1 cellular context compared by ENCODE assay signal in the genomic region with DNA sequence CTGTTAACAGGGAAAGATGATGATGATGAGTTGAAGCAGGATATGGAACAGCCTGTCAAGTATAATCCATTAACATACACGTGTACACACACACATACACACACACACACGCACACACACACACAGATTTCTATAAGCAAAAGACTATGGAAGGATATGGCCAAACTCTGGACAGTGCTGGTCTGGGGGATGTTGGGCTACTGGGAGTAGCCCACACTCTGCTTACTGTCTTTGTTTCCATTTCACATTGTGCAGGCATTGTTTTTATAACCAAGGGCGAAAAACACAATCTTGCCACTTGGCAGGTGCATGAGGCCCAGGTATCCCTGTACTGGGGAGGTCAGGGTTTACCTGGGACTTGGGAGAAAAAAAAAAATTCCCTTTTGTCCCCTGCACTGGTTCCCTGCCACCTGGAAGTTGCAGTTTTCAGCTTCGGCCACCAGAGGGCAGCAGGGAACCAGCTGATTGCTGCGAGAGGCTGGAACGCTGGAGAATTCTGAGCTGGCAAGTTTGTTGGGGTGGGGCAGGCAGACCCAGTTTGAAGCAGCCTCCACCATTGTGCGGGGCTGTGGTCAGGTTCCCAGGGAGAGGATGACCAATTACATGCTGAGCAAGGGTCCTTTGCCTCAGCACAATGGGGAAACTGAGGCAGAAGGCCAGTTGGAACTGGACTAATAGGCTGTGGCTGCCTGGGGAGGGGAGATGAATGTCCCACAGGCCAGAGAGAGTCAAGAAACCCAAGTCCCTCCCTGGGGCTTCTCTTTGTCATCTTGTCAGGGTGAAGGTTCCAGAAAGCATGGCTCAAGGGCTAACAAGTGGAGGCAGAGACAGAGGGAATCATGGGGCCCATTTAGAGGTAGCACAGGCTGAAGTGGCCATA.
TF ChIP-seq lines count a peak whose summit lies in the region.

No MANE protein-coding gene starts in this region.

TF ChIP-seq in K562, 482 proteins besides CTCF, POLR2A, EP300 and RAD21 (continued from another document):
- TF ChIP-seq, protein P1, sequence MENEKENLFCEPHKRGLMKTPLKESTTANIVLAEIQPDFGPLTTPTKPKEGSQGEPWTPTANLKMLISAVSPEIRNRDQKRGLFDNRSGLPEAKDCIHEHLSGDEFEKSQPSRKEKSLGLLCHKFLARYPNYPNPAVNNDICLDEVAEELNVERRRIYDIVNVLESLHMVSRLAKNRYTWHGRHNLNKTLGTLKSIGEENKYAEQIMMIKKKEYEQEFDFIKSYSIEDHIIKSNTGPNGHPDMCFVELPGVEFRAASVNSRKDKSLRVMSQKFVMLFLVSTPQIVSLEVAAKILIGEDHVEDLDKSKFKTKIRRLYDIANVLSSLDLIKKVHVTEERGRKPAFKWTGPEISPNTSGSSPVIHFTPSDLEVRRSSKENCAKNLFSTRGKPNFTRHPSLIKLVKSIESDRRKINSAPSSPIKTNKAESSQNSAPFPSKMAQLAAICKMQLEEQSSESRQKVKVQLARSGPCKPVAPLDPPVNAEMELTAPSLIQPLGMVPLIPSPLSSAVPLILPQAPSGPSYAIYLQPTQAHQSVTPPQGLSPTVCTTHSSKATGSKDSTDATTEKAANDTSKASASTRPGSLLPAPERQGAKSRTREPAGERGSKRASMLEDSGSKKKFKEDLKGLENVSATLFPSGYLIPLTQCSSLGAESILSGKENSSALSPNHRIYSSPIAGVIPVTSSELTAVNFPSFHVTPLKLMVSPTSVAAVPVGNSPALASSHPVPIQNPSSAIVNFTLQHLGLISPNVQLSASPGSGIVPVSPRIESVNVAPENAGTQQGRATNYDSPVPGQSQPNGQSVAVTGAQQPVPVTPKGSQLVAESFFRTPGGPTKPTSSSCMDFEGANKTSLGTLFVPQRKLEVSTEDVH (IDR thresholded peaks at IDR 0.05; ENCODE audit: low read depth, partially characterized antibody), result no peak
- TF ChIP-seq BHLHE40 (IDR thresholded peaks at IDR 0.05; ENCODE audit: low read length) (peak; percentile 29; the same call in 1 of the 2 replicates), CHAMP1 (IDR thresholded peaks at IDR 0.05) (no peak), ZNF384 (IDR thresholded peaks at IDR 0.05; ENCODE audit: low read depth, low read length) (peak; percentile 88), E2F5 (CRISPR knock-in tag; IDR thresholded peaks at IDR 0.05) (no peak), WHSC1 (IDR thresholded peaks at IDR 0.05; ENCODE audit: low read length) (no peak), TAF7 (tag; IDR thresholded peaks at IDR 0.05) (no peak), TAF9B (IDR thresholded peaks at IDR 0.05; ENCODE audit: partially characterized antibody) (no peak)
- TF ChIP-seq, protein P2, sequence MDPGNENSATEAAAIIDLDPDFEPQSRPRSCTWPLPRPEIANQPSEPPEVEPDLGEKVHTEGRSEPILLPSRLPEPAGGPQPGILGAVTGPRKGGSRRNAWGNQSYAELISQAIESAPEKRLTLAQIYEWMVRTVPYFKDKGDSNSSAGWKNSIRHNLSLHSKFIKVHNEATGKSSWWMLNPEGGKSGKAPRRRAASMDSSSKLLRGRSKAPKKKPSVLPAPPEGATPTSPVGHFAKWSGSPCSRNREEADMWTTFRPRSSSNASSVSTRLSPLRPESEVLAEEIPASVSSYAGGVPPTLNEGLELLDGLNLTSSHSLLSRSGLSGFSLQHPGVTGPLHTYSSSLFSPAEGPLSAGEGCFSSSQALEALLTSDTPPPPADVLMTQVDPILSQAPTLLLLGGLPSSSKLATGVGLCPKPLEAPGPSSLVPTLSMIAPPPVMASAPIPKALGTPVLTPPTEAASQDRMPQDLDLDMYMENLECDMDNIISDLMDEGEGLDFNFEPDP (CRISPR knock-in tag; IDR thresholded peaks at IDR 0.05), result no peak
- TF ChIP-seq, protein P3, sequence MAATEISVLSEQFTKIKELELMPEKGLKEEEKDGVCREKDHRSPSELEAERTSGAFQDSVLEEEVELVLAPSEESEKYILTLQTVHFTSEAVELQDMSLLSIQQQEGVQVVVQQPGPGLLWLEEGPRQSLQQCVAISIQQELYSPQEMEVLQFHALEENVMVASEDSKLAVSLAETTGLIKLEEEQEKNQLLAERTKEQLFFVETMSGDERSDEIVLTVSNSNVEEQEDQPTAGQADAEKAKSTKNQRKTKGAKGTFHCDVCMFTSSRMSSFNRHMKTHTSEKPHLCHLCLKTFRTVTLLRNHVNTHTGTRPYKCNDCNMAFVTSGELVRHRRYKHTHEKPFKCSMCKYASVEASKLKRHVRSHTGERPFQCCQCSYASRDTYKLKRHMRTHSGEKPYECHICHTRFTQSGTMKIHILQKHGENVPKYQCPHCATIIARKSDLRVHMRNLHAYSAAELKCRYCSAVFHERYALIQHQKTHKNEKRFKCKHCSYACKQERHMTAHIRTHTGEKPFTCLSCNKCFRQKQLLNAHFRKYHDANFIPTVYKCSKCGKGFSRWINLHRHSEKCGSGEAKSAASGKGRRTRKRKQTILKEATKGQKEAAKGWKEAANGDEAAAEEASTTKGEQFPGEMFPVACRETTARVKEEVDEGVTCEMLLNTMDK (IDR thresholded peaks at IDR 0.05; ENCODE audit: borderline replicate concordance, insufficient read depth, low read depth, low read length, poor library complexity, severe bottlenecking), result no peak
